In the genomic region with DNA sequence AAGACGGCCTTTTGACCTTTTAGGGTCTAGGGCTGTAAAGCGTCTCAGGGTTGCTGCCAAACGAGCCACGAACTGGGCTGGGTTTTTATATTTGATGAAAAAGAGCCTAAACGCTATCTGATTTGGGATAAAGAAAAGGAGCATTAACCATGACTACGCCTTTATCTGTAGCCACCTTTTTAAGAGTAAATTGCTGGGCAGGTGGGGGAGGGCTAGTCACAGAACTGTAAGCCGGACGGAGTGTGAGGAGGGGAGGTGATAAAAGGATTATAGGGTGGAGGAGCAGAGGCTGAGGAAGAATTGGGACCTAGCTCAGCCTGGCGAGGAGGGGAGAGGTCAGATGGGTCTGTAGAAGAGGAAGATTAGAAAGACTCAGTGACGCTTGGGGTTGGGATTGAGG, we compare ENCODE assay signal across 3 cellular contexts.
DNase-seq lines count a peak whose midpoint lies in the region; TF ChIP-seq lines count a peak whose summit lies in the region.
"Not testable (repeated sequence)": the region's sequence is repeated elsewhere in the genome, so short reads cannot be mapped to it uniquely, and the experiment has no call there.

No MANE protein-coding gene starts in this region.

- not testable (repeated sequence) for H3K36me3 ChIP-seq in endodermal cell (ENCODE audit: control insufficient read depth, insufficient read depth, low read length); mesendoderm (ENCODE audit: control insufficient read depth, insufficient read depth, low read length)

- not testable (repeated sequence) for H2BK5ac ChIP-seq in mesendoderm (ENCODE audit: low read length)

- H3K79me1 ChIP-seq in mesendoderm (ENCODE audit: low read length), result not testable (repeated sequence)

- H3K56ac ChIP-seq in mesendoderm (ENCODE audit: low read length), result not testable (repeated sequence)

- not testable (repeated sequence) for H3K4me3 ChIP-seq in endodermal cell (ENCODE audit: low read length); mesendoderm (ENCODE audit: low read length)

- not testable (repeated sequence) for H3K27me3 ChIP-seq in endodermal cell (ENCODE audit: control insufficient read depth, insufficient read depth, low read length, poor library complexity, severe bottlenecking); mesendoderm (ENCODE audit: insufficient read depth, low read length, poor library complexity)

- not testable (repeated sequence) for H3K27ac ChIP-seq in endodermal cell (ENCODE audit: low read depth, low read length); mesendoderm (ENCODE audit: low read depth, low read length)

- H2BK120ac ChIP-seq in mesendoderm (ENCODE audit: low read depth, low read length), result not testable (repeated sequence)

- 43 to 100% methylated on average over 1 to 7 of the region's 10 CpGs for WGBS in endodermal cell (ENCODE audit: insufficient coverage in 1 of 2, insufficient read length in 1 of 2), 2 experiments
- no CpG with 5 or more reads among the region's 10 CpGs for WGBS in mesendoderm (ENCODE audit: extremely low coverage, insufficient coverage, low lambda C conversion rate)

- H3K79me2 ChIP-seq in mesendoderm (ENCODE audit: control insufficient read depth, insufficient read depth, low read length), result not testable (repeated sequence)

- not testable (repeated sequence) for H3K4me2 ChIP-seq in mesendoderm (ENCODE audit: low read length)

- H3K23ac ChIP-seq in mesendoderm (ENCODE audit: low read length), result not testable (repeated sequence)

- H3K18ac ChIP-seq in mesendoderm (ENCODE audit: low read length), result not testable (repeated sequence)

- not testable (repeated sequence) for H4K5ac ChIP-seq in mesendoderm (ENCODE audit: low read length)

- not testable (repeated sequence) for H3K4me3 Mint-ChIP-seq in endodermal cell

- H3K9ac ChIP-seq in endodermal cell (ENCODE audit: extremely low read depth, low read length, poor library complexity, severe bottlenecking); mesendoderm (ENCODE audit: low read length): not testable (repeated sequence)

- H3K9me3 Mint-ChIP-seq in endodermal cell, result peaks cover 18% of the 10 kb centered on the region

- H3K27ac Mint-ChIP-seq in endodermal cell, result peak overlapping the region; percentile 90

- not testable (repeated sequence) for H2BK15ac ChIP-seq in mesendoderm (replicated peaks; ENCODE audit: low read depth)

- DNase-seq in NCI-H82 (lab: John Stamatoyannopoulos, UW) (peak; percentile 58), endodermal cell (peak; percentile 71), mesendoderm (peak; percentile 73)

- not testable (repeated sequence) for H3K4ac ChIP-seq in mesendoderm (ENCODE audit: low read depth, low read length)

- not testable (repeated sequence) for H2AK5ac ChIP-seq in mesendoderm (ENCODE audit: low read length)

- peaks cover 60% of the 10 kb centered on the region for H3K4me1 Mint-ChIP-seq in endodermal cell

- not testable (repeated sequence) for H3K36me3 Mint-ChIP-seq in endodermal cell (ENCODE audit: low read depth)

- TF ChIP-seq CTCF in endodermal cell (conservative IDR thresholded peaks at IDR 0.05), result not testable (repeated sequence)

- not testable (repeated sequence) for H3K27me3 Mint-ChIP-seq in endodermal cell (ENCODE audit: insufficient read depth)

- H3K4me1 ChIP-seq in endodermal cell (ENCODE audit: control insufficient read depth, insufficient read depth, low read length); mesendoderm (ENCODE audit: control insufficient read depth, low read depth, low read length): not testable (repeated sequence)

- H4K8ac ChIP-seq in mesendoderm (ENCODE audit: low read depth, low read length), result not testable (repeated sequence)

- not testable (repeated sequence) for H3K9me3 ChIP-seq in endodermal cell (ENCODE audit: control insufficient read depth, low read length)
